In the genomic region with DNA sequence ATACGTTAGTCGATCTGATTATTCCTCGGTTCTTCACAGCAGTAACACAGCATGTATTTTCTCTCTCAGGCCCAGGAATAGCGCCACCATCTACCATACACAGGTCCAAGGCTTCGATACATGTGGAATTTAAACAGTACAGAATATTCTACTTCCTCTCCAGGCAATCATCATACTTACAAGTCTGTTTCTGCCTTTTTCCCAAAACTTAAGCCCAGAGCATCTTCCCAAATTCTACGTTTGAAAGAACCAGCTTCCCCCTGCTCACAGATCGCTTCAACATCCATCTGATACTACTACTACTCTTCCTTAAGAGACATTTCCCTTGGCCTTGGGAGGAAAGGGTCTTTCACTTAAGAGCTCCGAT, we compare ENCODE assay signal across 8 cellular contexts. TPM values are rescaled to one million over a fixed set of nuclear protein-coding genes. Genes with fewer than 3 reads are reported as not detected.
DNase-seq lines count a peak whose midpoint lies in the region; ATAC-seq, FAIRE-seq and TF ChIP-seq lines count a peak whose summit lies in the region.

No MANE protein-coding gene starts in this region.

- no peak for TF ChIP-seq EP300 in GM12878 (IDR thresholded peaks at IDR 0.05; ENCODE audit: borderline replicate concordance in 1 of 2, control insufficient read depth in 1 of 2, low read depth in 2 of 2, low read length in 2 of 2)

- no peaks in the 10 kb centered on the region for H3K36me3 ChIP-seq in GM12878 (ENCODE audit: control insufficient read depth in 2 of 2, insufficient read depth in 2 of 2, low read length in 1 of 2)

- H3K27ac ChIP-seq in GM12878 (ENCODE audit: control insufficient read depth, insufficient read depth) (peak overlapping the region; percentile 73), skin epidermis (peak overlapping the region in 20 of 21 experiments; percentile 36 to 88 (median 80))

- in situ Hi-C loops in GM13976 (cut with MboI; ENCODE audit: low sequenced_read_pairs, unreplicated experiment) (no loop called here), GM12878 (cut with MboI) (no loop called here)

- no peaks in the 10 kb centered on the region for H4K20me1 ChIP-seq in GM12878 (ENCODE audit: control insufficient read depth, insufficient read depth)

- SMC1A ChIA-PET in GM12878 (lab: Charles Lee; ENCODE audit: uncharacterized antibody, unreplicated experiment), result interaction anchor here (0.6 to 2.5 kb wide), 7 partner anchors 8 to 405 kb away, joined by 3 to 12 read pairs (median 4); no protein-coding TSS in a partner anchor

- TF ChIP-seq RAD21 in GM12878 (IDR thresholded peaks at IDR 0.05; ENCODE audit: insufficient read depth, low read depth, low read length), result no peak

- no TSS peak for BruUV-seq in GM12878 (replicated peaks; lab: Mats Ljungman, UMichigan)

- POLR2A ChIA-PET in GM12878 (lab: Charles Lee), result interaction anchor here (0.6 to 2.2 kb wide), 5 partner anchors 10 to 691 kb away, joined by 3 to 11 read pairs (median 3); no protein-coding TSS in a partner anchor

- DNase-seq in AG09319 (ENCODE audit: extremely low read depth, low read depth), result no peak
- peak; percentile 20 for DNase-seq in GM13976 (ENCODE audit: low spot score)
- DNase-seq in NCI-H526 (lab: John Stamatoyannopoulos, UW), result peak; percentile 65 to 69
- DNase-seq in GM12878 (ENCODE audit: low read depth, low spot score), result no peak

- H3K9me3 ChIP-seq in GM12878 (replicated peaks; ENCODE audit: control insufficient read depth, insufficient read depth, low read length) (no peaks in the 10 kb centered on the region), iPS-18c (ENCODE audit: control insufficient read depth, insufficient read depth, low read length) (no peaks in the 10 kb centered on the region)

- RAD21 ChIA-PET in GM12878 (lab: Charles Lee; ENCODE audit: unreplicated experiment), result interaction anchor here (1.2 kb wide), 1 partner anchor 556 kb away, joined by 3 read pairs; no protein-coding TSS in a partner anchor

- ATAC-seq in GM12878 (0 out of 3 replicates have a peak, but pooled peaks have one; percentile 9), GM18868 (IDR thresholded peaks at IDR 0.05; ENCODE audit: unreplicated experiment) (no peak), HG03045 (IDR thresholded peaks at IDR 0.05; ENCODE audit: unreplicated experiment) (no peak)

- WGBS in GM12878 (ENCODE audit: insufficient coverage, insufficient replicate concordance, low lambda C conversion rate, missing lambda C conversion rate), result 4% methylated on average over 8 of the region's 8 CpGs

- CTCF ChIA-PET in GM12878 (lab: Yijun Ruan, JAX), result interaction anchor here (0.9 to 2.2 kb wide), 7 partner anchors 9 to 558 kb away, joined by 3 to 7 read pairs (median 4); no protein-coding TSS in a partner anchor

- H3K4me3 ChIP-seq in GM12878 (peak overlapping the region; percentile 93), iPS-18c (ENCODE audit: insufficient read depth, low read depth, low read length) (peak overlapping the region; percentile 75), skin epidermis (peak overlapping the region; percentile 53 to 81 (median 70))

- peak overlapping the region; percentile 90 for H3K4me2 ChIP-seq in GM12878 (ENCODE audit: control insufficient read depth, insufficient read depth)

- peaks cover 6% of the 10 kb centered on the region for H3K79me2 ChIP-seq in GM12878 (ENCODE audit: control insufficient read depth, insufficient read depth, low read length)

- TF ChIP-seq CTCF in AG09319 (IDR thresholded peaks at IDR 0.05; ENCODE audit: low read depth, low read length) (peak; percentile 35), GM13976 (IDR thresholded peaks at IDR 0.05; ENCODE audit: borderline replicate concordance, control extremely low read depth, extremely low read depth, insufficient read depth, missing control alignments) (no peak), GM12878 (IDR thresholded peaks at IDR 0.05 in 2 of 3, conservative IDR thresholded peaks at IDR 0.05 in 1 of 3; ENCODE audit: control insufficient read depth in 2 of 3, extremely low read depth in 1 of 3, insufficient read depth in 1 of 3, low read depth in 3 of 3, low read length in 3 of 3) (peak; percentile 11 to 37 (median 23); a peak in 3 of 6 replicates)

- intact Hi-C loops in GM12878 (cut with micrococcal nuclease; ENCODE audit: unreplicated experiment), result loop anchor here (5.0 kb wide), 1 partner anchor 241 kb away; a partner anchor contains a TSS

- TF ChIP-seq POLR2A in GM12878 (IDR thresholded peaks at IDR 0.05; ENCODE audit: low read depth, low read length), result no peak

- peaks cover 8% of the 10 kb centered on the region for H3K4me1 ChIP-seq in GM12878 (ENCODE audit: control insufficient read depth, insufficient read depth, low read length)

- H3K27me3 ChIP-seq in GM12878 (replicated peaks in 1 of 2; ENCODE audit: control insufficient read depth in 2 of 2, insufficient read depth in 2 of 2, low read length in 1 of 2), result peaks cover 0 to 2% of the 10 kb centered on the region in 2 experiments; a peak in 3 of 4 replicates

- peak overlapping the region; percentile 87 for H3K9ac ChIP-seq in GM12878 (ENCODE audit: control insufficient read depth, insufficient read depth, low read length)

- H2AFZ ChIP-seq in GM12878 (ENCODE audit: control insufficient read depth, low read depth, low read length), result peak overlapping the region; percentile 94

- no peak for FAIRE-seq in GM12878 (lab: Jason Lieb, UNC)

TF ChIP-seq in GM12878, 131 proteins besides CTCF, POLR2A, EP300 and RAD21 (continues in another document):
- TF ChIP-seq ETV6 (conservative IDR thresholded peaks at IDR 0.05 in 1 of 2, IDR thresholded peaks at IDR 0.05 in 1 of 2; ENCODE audit: borderline replicate concordance in 1 of 2, low read depth in 1 of 2) (no peak), PAX8 (IDR thresholded peaks at IDR 0.05) (no peak), YBX1 (IDR thresholded peaks at IDR 0.05) (no peak), IRF4 (IDR thresholded peaks at IDR 0.05; ENCODE audit: low read depth, low read length) (no peak), JUND (IDR thresholded peaks at IDR 0.05; ENCODE audit: low read depth, low read length) (no peak), CBFB (IDR thresholded peaks at IDR 0.05; ENCODE audit: low read depth) (no peak), POLR2AphosphoS5 (IDR thresholded peaks at IDR 0.05; ENCODE audit: low read length) (no peak), CBX5 (IDR thresholded peaks at IDR 0.05; ENCODE audit: low read depth) (no peak), CHD4 (IDR thresholded peaks at IDR 0.05) (no peak), IKZF1 (conservative IDR thresholded peaks at IDR 0.05) (no peak), NBN (IDR thresholded peaks at IDR 0.05) (no peak), ZNF24 (IDR thresholded peaks at IDR 0.05) (no peak)
- TF ChIP-seq, protein P1, sequence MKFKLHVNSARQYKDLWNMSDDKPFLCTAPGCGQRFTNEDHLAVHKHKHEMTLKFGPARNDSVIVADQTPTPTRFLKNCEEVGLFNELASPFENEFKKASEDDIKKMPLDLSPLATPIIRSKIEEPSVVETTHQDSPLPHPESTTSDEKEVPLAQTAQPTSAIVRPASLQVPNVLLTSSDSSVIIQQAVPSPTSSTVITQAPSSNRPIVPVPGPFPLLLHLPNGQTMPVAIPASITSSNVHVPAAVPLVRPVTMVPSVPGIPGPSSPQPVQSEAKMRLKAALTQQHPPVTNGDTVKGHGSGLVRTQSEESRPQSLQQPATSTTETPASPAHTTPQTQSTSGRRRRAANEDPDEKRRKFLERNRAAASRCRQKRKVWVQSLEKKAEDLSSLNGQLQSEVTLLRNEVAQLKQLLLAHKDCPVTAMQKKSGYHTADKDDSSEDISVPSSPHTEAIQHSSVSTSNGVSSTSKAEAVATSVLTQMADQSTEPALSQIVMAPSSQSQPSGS (IDR thresholded peaks at IDR 0.05; ENCODE audit: low read length), result no peak

RNA-seq across cellular contexts. Expression of a gene that starts 0.6 kb away (rescaled TPM):
- 10.0 and 10.6 TPM in 2 replicates for total RNA-seq in GM12878 (2013; cell fraction: nucleolus; rRNA removed)
- 3.9 and 4.4 TPM in 2 replicates for total RNA-seq in GM12878 (2014; rRNA removed)
- total RNA-seq in GM12878 (2014; rRNA removed; fragmentation: Illumina TruSeq; extraction: Trizol), result 6.7 TPM in 2 replicates
- total RNA-seq in GM12878 (2021), result 6.6 and 7.9 TPM in 2 replicates
- polyA plus RNA-seq in GM12878 (2011; ENCODE audit: low read depth), result 1.4 TPM
- 6.9 and 10.8 TPM in 2 replicates for polyA plus RNA-seq in GM12878 (2011; rRNA removed)
- 2.2 and 2.4 TPM in 2 replicates for polyA plus RNA-seq in GM12878 (2011; cell fraction: cytosol; rRNA removed)
- 4.2 and 4.7 TPM in 2 replicates for polyA plus RNA-seq in GM12878 (2011; cell fraction: nucleus; rRNA removed)
- polyA plus RNA-seq in GM12878 (2012), result 3.1 and 4.0 TPM in 2 replicates
- polyA plus RNA-seq in GM12878 (2014; fragmentation: Illumina TruSeq; extraction: Trizol), result 5.5 and 7.9 TPM in 2 replicates
- polyA plus RNA-seq in GM12878 (2014; fragmentation: Nextera tagmentation; extraction: Ambion mirVana), result 1 to 10 TPM; 1.2 to 1.6 TPM
- polyA plus RNA-seq in GM12878 (2014; rRNA removed), result 3.3 and 3.5 TPM in 2 replicates
- polyA plus RNA-seq in GM12878 (2016; fragmentation: Nextera tagmentation; extraction: Ambion mirVana), result 1 to 10 TPM; 5.5 to 7.1 TPM
- 4.2 and 5.0 TPM in 2 replicates for polyA minus RNA-seq in GM12878 (2011; rRNA and poly(A)+ RNA removed)
- 1.8 and 3.6 TPM in 2 replicates for polyA minus RNA-seq in GM12878 (2011; cell fraction: cytosol; rRNA and poly(A)+ RNA removed)
- polyA minus RNA-seq in GM12878 (2011; cell fraction: nucleus; rRNA and poly(A)+ RNA removed), result 6.9 and 14.6 TPM in 2 replicates

RNA-seq across cellular contexts. Expression of a gene that starts 1.0 kb away (rescaled TPM):
- 0.22 and 0.29 TPM in 2 replicates for total RNA-seq in GM12878 (2013; cell fraction: nucleolus; rRNA removed)
- 0.11 and 0.33 TPM in 2 replicates for total RNA-seq in GM12878 (2014; rRNA removed)
- 0.18 and 0.32 TPM in 2 replicates for total RNA-seq in GM12878 (2014; rRNA removed; fragmentation: Illumina TruSeq; extraction: Trizol)
- 0.24 and 0.72 TPM in 2 replicates for total RNA-seq in GM12878 (2021)
- 0.25 TPM for polyA plus RNA-seq in GM12878 (2011; ENCODE audit: low read depth)
- 0.26 and 0.37 TPM in 2 replicates for polyA plus RNA-seq in GM12878 (2011; rRNA removed)
- polyA plus RNA-seq in GM12878 (2011; cell fraction: cytosol; rRNA removed), result 0.03 and 0.05 TPM in 2 replicates
- 0.55 and 0.88 TPM in 2 replicates for polyA plus RNA-seq in GM12878 (2011; cell fraction: nucleus; rRNA removed)
- 0.31 and 0.45 TPM in 2 replicates for polyA plus RNA-seq in GM12878 (2012)
- polyA plus RNA-seq in GM12878 (2014; fragmentation: Illumina TruSeq; extraction: Trizol), result 0.28 and 0.84 TPM in 2 replicates
- polyA plus RNA-seq in GM12878 (2014; fragmentation: Nextera tagmentation; extraction: Ambion mirVana), result under 1 TPM; 0.03 to 0.05 TPM
- polyA plus RNA-seq in GM12878 (2014; rRNA removed), result 0.16 and 0.29 TPM in 2 replicates
- under 1 TPM; 0.10 to 0.35 TPM for polyA plus RNA-seq in GM12878 (2016; fragmentation: Nextera tagmentation; extraction: Ambion mirVana)
- polyA minus RNA-seq in GM12878 (2011; rRNA and poly(A)+ RNA removed), result 0.36 and 0.73 TPM in 2 replicates
- polyA minus RNA-seq in GM12878 (2011; cell fraction: cytosol; rRNA and poly(A)+ RNA removed), result not detected in 2 replicates
- polyA minus RNA-seq in GM12878 (2011; cell fraction: nucleus; rRNA and poly(A)+ RNA removed), result 0.60 and 1.1 TPM in 2 replicates

Comparison
In these comparisons a context has a peak if more than half of its experiments do, and no peak if none do; other contexts are left out.
1. DNase-seq: peak in GM13976 (single experiment) and NCI-H526 (2 of 2); none in AG09319 (single experiment) and GM12878 (single experiment).
2. Peak in every context shown above with its lines, with median percentiles within 50 percentile points of each other: H3K4me3 ChIP-seq.